Comparison of ENCODE assay signal across 8 cellular contexts in the genomic region with DNA sequence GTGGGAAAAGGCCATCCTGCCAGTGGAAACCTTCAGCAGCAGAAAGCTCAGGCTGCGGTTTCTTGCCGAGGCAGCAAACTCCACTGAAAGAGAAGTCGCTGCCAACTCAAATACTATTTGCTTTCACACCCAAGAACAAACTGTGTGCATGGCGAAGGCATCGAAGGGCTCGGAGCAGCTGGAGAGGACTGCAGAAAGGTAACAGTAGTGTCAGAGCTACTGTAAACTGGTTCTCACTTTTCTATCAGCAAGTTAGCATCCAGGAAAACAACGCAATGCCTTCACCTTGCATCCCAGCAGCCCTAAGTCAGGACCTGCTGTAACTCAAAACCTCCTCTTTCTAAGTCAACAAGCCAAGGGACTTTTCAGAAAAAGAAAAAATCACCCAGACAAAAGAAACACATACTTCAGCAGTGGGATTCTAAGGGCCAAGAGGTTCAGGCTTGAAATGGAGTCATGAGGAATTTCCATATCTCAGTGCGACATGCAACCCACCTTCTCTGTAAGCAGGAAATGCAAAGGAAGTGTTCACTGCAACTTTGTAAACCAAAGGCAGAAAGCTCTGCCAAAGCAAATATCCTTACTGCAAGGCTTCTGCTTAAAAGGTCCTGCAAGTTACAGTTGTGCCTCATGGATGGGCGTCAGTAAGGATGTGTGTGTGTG.
DNase-seq lines count a peak whose midpoint lies in the region; ATAC-seq and TF ChIP-seq lines count a peak whose summit lies in the region.

No MANE protein-coding gene starts in this region.

- TF ChIP-seq CTCF in mucosa of descending colon (IDR thresholded peaks at IDR 0.05) (no peak), Caco-2 (IDR thresholded peaks at IDR 0.05; ENCODE audit: insufficient read depth in 1 of 2, low read depth in 1 of 2, low read length in 1 of 2, severe bottlenecking in 1 of 2, unreplicated experiment in 1 of 2) (no peak)

- H3K9me3 ChIP-seq in SK-N-MC (ENCODE audit: low read depth, low read length) (no peaks in the 10 kb centered on the region), mucosa of descending colon (no peaks in the 10 kb centered on the region), Caco-2 (no peaks in the 10 kb centered on the region)

- no peak for ATAC-seq in effector memory CD8-positive, alpha-beta T cell (replicated peaks)
- ATAC-seq in mucosa of descending colon (peak; percentile 91), HG02970 (IDR thresholded peaks at IDR 0.05; ENCODE audit: low FRiP score, unreplicated experiment) (no peak), GM19023 (IDR thresholded peaks at IDR 0.05; ENCODE audit: unreplicated experiment) (no peak)

- intact Hi-C loops in mucosa of descending colon (cut with DNase I, micrococcal nuclease) (no loop called here), Caco-2 (cut with micrococcal nuclease; ENCODE audit: unreplicated experiment) (no loop called here)

- H3K9ac ChIP-seq in SK-N-MC (ENCODE audit: insufficient read length) = peak overlapping the region; percentile 51

- H3K4me3 ChIP-seq in SK-N-MC = peak overlapping the region; percentile 63
- H3K4me3 ChIP-seq in mucosa of descending colon = no peak overlapping the region
- H3K4me3 ChIP-seq in Caco-2 (ENCODE audit: low read depth, low read length) = no peak overlapping the region

- H3K4me3 Mint-ChIP-seq in effector memory CD8-positive, alpha-beta T cell = peak overlapping the region; percentile 35 to 48
- H3K4me3 Mint-ChIP-seq in Caco-2 (ENCODE audit: unreplicated experiment) = no peak overlapping the region

- POLR2A ChIA-PET in Caco-2 (lab: Charles Lee) = interaction anchor here (0.6 kb wide), 1 partner anchor 134 kb away, joined by 4 read pairs; no protein-coding TSS in a partner anchor

- H3K36me3 Mint-ChIP-seq in effector memory CD8-positive, alpha-beta T cell (ENCODE audit: insufficient read depth) = no peaks in the 10 kb centered on the region
- no peaks in the 10 kb centered on the region for H3K36me3 Mint-ChIP-seq in Caco-2 (ENCODE audit: insufficient read depth, unreplicated experiment)

- H3K36me3 ChIP-seq in SK-N-MC (ENCODE audit: insufficient read depth, low read length) = no peaks in the 10 kb centered on the region
- no peaks in the 10 kb centered on the region for H3K36me3 ChIP-seq in mucosa of descending colon (ENCODE audit: low read depth)
- H3K36me3 ChIP-seq in Caco-2 (ENCODE audit: control insufficient read depth, insufficient read depth, low read length) = no peaks in the 10 kb centered on the region

- DNase-seq in NCI-H345 (lab: John Stamatoyannopoulos, UW) (peak; percentile 61), NCI-H345 treated with DMSO at 0.1 percent for 48 hours (lab: John Stamatoyannopoulos, UW; ENCODE audit: unreplicated experiment) (no peak), SK-N-MC (ENCODE audit: low read depth, low spot score) (no peak), mucosa of descending colon (peak; percentile 67 to 71 (median 69)), Caco-2 (no peak)
- no peak for DNase-seq in effector memory CD8-positive, alpha-beta T cell

- peaks cover 25% of the 10 kb centered on the region for H3K4me1 ChIP-seq in mucosa of descending colon (ENCODE audit: low read depth)
- H3K4me1 ChIP-seq in Caco-2 = no peaks in the 10 kb centered on the region

- H3K27me3 Mint-ChIP-seq in effector memory CD8-positive, alpha-beta T cell = no peaks in the 10 kb centered on the region
- H3K27me3 Mint-ChIP-seq in Caco-2 (ENCODE audit: insufficient read depth, unreplicated experiment) = no peaks in the 10 kb centered on the region

- H3K4me1 Mint-ChIP-seq in effector memory CD8-positive, alpha-beta T cell (ENCODE audit: low read depth in 2 of 2) = peaks cover 19 to 30% of the 10 kb centered on the region in 2 donors
- H3K4me1 Mint-ChIP-seq in Caco-2 (ENCODE audit: low read depth, unreplicated experiment) = peaks cover under 1% of the 10 kb centered on the region

- no peaks in the 10 kb centered on the region for H3K27me3 ChIP-seq in Caco-2 (replicated peaks; ENCODE audit: control insufficient read depth, insufficient read depth, low read length)

- CTCF ChIA-PET in Caco-2 (lab: Charles Lee) = interaction anchor here (0.6 kb wide), 3 partner anchors 33 to 1430 kb away, joined by 3 to 6 read pairs (median 3); no protein-coding TSS in a partner anchor

- no TSS peak for BruUV-seq in Caco-2 (replicated peaks; lab: Mats Ljungman, UMichigan)

- peak overlapping the region; percentile 89 for H3K27ac ChIP-seq in SK-N-MC

- no peaks in the 10 kb centered on the region for H3K9me3 Mint-ChIP-seq in effector memory CD8-positive, alpha-beta T cell
- H3K9me3 Mint-ChIP-seq in Caco-2 (ENCODE audit: unreplicated experiment) = no peaks in the 10 kb centered on the region

- no peak overlapping the region for H3K27ac Mint-ChIP-seq in effector memory CD8-positive, alpha-beta T cell
- H3K27ac Mint-ChIP-seq in Caco-2 (ENCODE audit: unreplicated experiment) = no peak overlapping the region

Comparison
In these comparisons a context has a peak if more than half of its experiments do, and no peak if none do; other contexts are left out.
1. DNase-seq: peak in NCI-H345 (single experiment) and mucosa of descending colon (3 of 3); none in NCI-H345 treated with DMSO at 0.1 percent for 48 hours (single experiment), SK-N-MC (single experiment), effector memory CD8-positive, alpha-beta T cell (0 of 3) and Caco-2 (0 of 2).